Comparison of ENCODE assay signal across 31 cellular contexts in genomic region chr11:129291556-129291955, GRCh38.
DNase-seq lines count a peak whose midpoint lies in the region; ATAC-seq and TF ChIP-seq lines count a peak whose summit lies in the region.
"Had no signal": no experiment of that assay in that cellular context is flagged by ENCODE, and none has a peak within 500 bp of the region (broad histone marks: within the 10 kb centered on the region; RNA-seq: fewer than 3 reads in every experiment).

No MANE protein-coding gene starts in this region.

- H3K4me3 ChIP-seq in GM23338 (no peak overlapping the region), upper lobe of right lung (no peak overlapping the region)
- H3K4me3 ChIP-seq: adrenal gland, HAP-1, heart right ventricle, left lung, right atrium auricular region, SJCRH30, spleen had no signal

- DNase-seq in GM23338 (ENCODE audit: low spot score), result no peak
- DNase-seq in cerebellum (ENCODE audit: low spot score), result peak; percentile 21
- DNase-seq in islet precursor cell, result peak; percentile 92
- peak; percentile 95 for DNase-seq in pons (ENCODE audit: low spot score)
- no peak for DNase-seq in upper lobe of right lung
- DNase-seq in activated CD4-positive, alpha-beta T cell treated with anti-CD3 and anti-CD28 coated beads, Interleukin-2, amount 10 ng/mL, durations not matched to agents 24 days and 14 days, result no peak
- no peak for DNase-seq in NCI-H146 (lab: John Stamatoyannopoulos, UW)
- DNase-seq: activated CD4-positive, alpha-beta T cell treated with anti-CD3 and anti-CD28 coated beads for 1 hour; activated naive CD4-positive, alpha-beta T cell; activated T-cell treated with anti-CD3 and anti-CD28 coated beads, Interleukin-2, amount 50 U/mL, for 4 hours; adrenal gland; BE2C; DMS79; heart right ventricle; Kasumi-1; left lung; NCI-H1694 treated with DMSO at 0.1 percent for 48 hours; NCI-H2171; NCI-H510A treated with DMSO at 0.1 percent for 48 hours; NK-92 treated with Interleukin-12 subunit alpha and Interleukin-12 subunit beta, amount 100 ng/mL, for 24 hours; SJCRH30; spleen; stimulated activated CD4-positive, alpha-beta T cell treated with anti-CD3 and anti-CD28 coated beads, Interleukin-4, amount 100 ng/mL, for 1 hour; T-helper 1 cell had no signal

- no peaks in the 10 kb centered on the region for H3F3A ChIP-seq in GM23338 (replicated peaks; ENCODE audit: low read depth)

- no peaks in the 10 kb centered on the region for H3K79me2 ChIP-seq in GM23338 (replicated peaks; ENCODE audit: insufficient read depth)

- ATAC-seq in GM23338 (peak; percentile 88), HG03565 (IDR thresholded peaks at IDR 0.05; ENCODE audit: unreplicated experiment) (no peak), upper lobe of right lung (no peak)
- ATAC-seq: activated T-cell treated with anti-CD3 and anti-CD28 coated beads, Interleukin-2, amount 50 U/mL, for 4 hours; heart right ventricle; left lung; Panc1; stimulated activated memory B cell treated with anti-CD40 and anti-IgM and Interleukin-4, amounts not matched to agents 10 μg/mL and 1 μg/mL and 100 μg/mL, for 72 hours had no signal

- no peak overlapping the region for H3K4me3 Mint-ChIP-seq in GM23338
- no peak overlapping the region for H3K4me3 Mint-ChIP-seq in activated CD4-positive, alpha-beta T cell treated with anti-CD3 and anti-CD28 coated beads, Interleukin-2, amount 10 ng/mL, durations not matched to agents 24 days and 14 days
- H3K4me3 Mint-ChIP-seq: activated T-cell treated with anti-CD3 and anti-CD28 coated beads, Interleukin-2, amount 50 U/mL, for 4 hours; stimulated activated memory B cell treated with anti-CD40 and anti-IgM and Interleukin-4, amounts not matched to agents 10 μg/mL and 1 μg/mL and 100 μg/mL, for 72 hours had no signal

- H3K4me1 ChIP-seq in GM23338 (ENCODE audit: insufficient read depth), result peaks cover 21% of the 10 kb centered on the region
- no peaks in the 10 kb centered on the region for H3K4me1 ChIP-seq in upper lobe of right lung
- H3K4me1 ChIP-seq: adrenal gland, BE2C, left lung, SJCRH30 had no signal

- no peaks in the 10 kb centered on the region for H3K36me3 ChIP-seq in GM23338 (ENCODE audit: insufficient read depth)
- H3K36me3 ChIP-seq in upper lobe of right lung, result no peaks in the 10 kb centered on the region
- H3K36me3 ChIP-seq: adrenal gland, BE2C, HAP-1, heart right ventricle, left lung, right atrium auricular region, SJCRH30, spleen had no signal

- no peaks in the 10 kb centered on the region for H3K9me3 Mint-ChIP-seq in GM23338
- H3K9me3 Mint-ChIP-seq in activated CD4-positive, alpha-beta T cell treated with anti-CD3 and anti-CD28 coated beads, Interleukin-2, amount 10 ng/mL, durations not matched to agents 24 days and 14 days, result no peaks in the 10 kb centered on the region
- H3K9me3 Mint-ChIP-seq: activated T-cell treated with anti-CD3 and anti-CD28 coated beads, Interleukin-2, amount 50 U/mL, for 4 hours; stimulated activated memory B cell treated with anti-CD40 and anti-IgM and Interleukin-4, amounts not matched to agents 10 μg/mL and 1 μg/mL and 100 μg/mL, for 72 hours had no signal

- no peaks in the 10 kb centered on the region for H4K20me1 ChIP-seq in GM23338 (replicated peaks; ENCODE audit: insufficient read depth)

- H3K4me2 ChIP-seq in GM23338, result no peak overlapping the region

- no peak overlapping the region for H3K27ac ChIP-seq in GM23338 (ENCODE audit: low read depth)
- no peak overlapping the region for H3K27ac ChIP-seq in upper lobe of right lung
- H3K27ac ChIP-seq: adrenal gland, epithelial cell of prostate, heart right ventricle, HL-60, left lung, right atrium auricular region, SJCRH30, spleen had no signal

- no peaks in the 10 kb centered on the region for H3K9me3 ChIP-seq in upper lobe of right lung
- H3K9me3 ChIP-seq: adrenal gland, BE2C, HAP-1, heart right ventricle, left lung, right atrium auricular region, SJCRH30, spleen had no signal

- peaks cover 22% of the 10 kb centered on the region for H3K4me1 Mint-ChIP-seq in GM23338
- no peaks in the 10 kb centered on the region for H3K4me1 Mint-ChIP-seq in activated CD4-positive, alpha-beta T cell treated with anti-CD3 and anti-CD28 coated beads, Interleukin-2, amount 10 ng/mL, durations not matched to agents 24 days and 14 days
- H3K4me1 Mint-ChIP-seq: stimulated activated memory B cell treated with anti-CD40 and anti-IgM and Interleukin-4, amounts not matched to agents 10 μg/mL and 1 μg/mL and 100 μg/mL, for 72 hours had no signal

- TF ChIP-seq CTCF in GM23338 (conservative IDR thresholded peaks at IDR 0.05; ENCODE audit: low read depth in 2 of 2), result no peak
- TF ChIP-seq CTCF in upper lobe of right lung (IDR thresholded peaks at IDR 0.05), result no peak

- H3K27ac Mint-ChIP-seq in GM23338, result no peak overlapping the region
- H3K27ac Mint-ChIP-seq in activated CD4-positive, alpha-beta T cell treated with anti-CD3 and anti-CD28 coated beads, Interleukin-2, amount 10 ng/mL, durations not matched to agents 24 days and 14 days, result no peak overlapping the region
- H3K27ac Mint-ChIP-seq: stimulated activated memory B cell treated with anti-CD40 and anti-IgM and Interleukin-4, amounts not matched to agents 10 μg/mL and 1 μg/mL and 100 μg/mL, for 72 hours had no signal

- H3K27me3 ChIP-seq in GM23338 (ENCODE audit: insufficient read depth) (no peaks in the 10 kb centered on the region), upper lobe of right lung (no peaks in the 10 kb centered on the region)
- H3K27me3 ChIP-seq: adrenal gland, BE2C, right atrium auricular region, SJCRH30 had no signal

- H3K36me3 Mint-ChIP-seq in GM23338 (ENCODE audit: low read depth), result no peaks in the 10 kb centered on the region
- H3K36me3 Mint-ChIP-seq in activated CD4-positive, alpha-beta T cell treated with anti-CD3 and anti-CD28 coated beads, Interleukin-2, amount 10 ng/mL, durations not matched to agents 24 days and 14 days (ENCODE audit: low read depth), result no peaks in the 10 kb centered on the region
- H3K36me3 Mint-ChIP-seq: stimulated activated memory B cell treated with anti-CD40 and anti-IgM and Interleukin-4, amounts not matched to agents 10 μg/mL and 1 μg/mL and 100 μg/mL, for 72 hours had no signal

- H3K9me2 ChIP-seq in GM23338 (ENCODE audit: insufficient read depth), result no peaks in the 10 kb centered on the region

- H2AFZ ChIP-seq in GM23338, result peak overlapping the region; percentile 78

- intact Hi-C loops in upper lobe of right lung (cut with DNase I), result no loop called here
- intact Hi-C loops in activated CD4-positive, alpha-beta T cell treated with anti-CD3 and anti-CD28 coated beads, Interleukin-2, amount 10 ng/mL, durations not matched to agents 24 days and 14 days (cut with micrococcal nuclease), result no loop called here

- H3K27me3 Mint-ChIP-seq in GM23338 (ENCODE audit: insufficient read depth, low read depth, poor library complexity), result peaks cover 4% of the 10 kb centered on the region
- peaks cover 23% of the 10 kb centered on the region for H3K27me3 Mint-ChIP-seq in activated CD4-positive, alpha-beta T cell treated with anti-CD3 and anti-CD28 coated beads, Interleukin-2, amount 10 ng/mL, durations not matched to agents 24 days and 14 days

TF ChIP-seq in GM23338, 12 proteins besides CTCF, POLR2A, EP300 and RAD21:
- no peak for TF ChIP-seq EZH2 (IDR thresholded peaks at IDR 0.05; ENCODE audit: low read depth, unreplicated experiment)
- TF ChIP-seq ZNF331 (CRISPR knock-in tag; IDR thresholded peaks at IDR 0.05; ENCODE audit: low read depth), result no peak
- no peak for TF ChIP-seq STAT1 (IDR thresholded peaks at IDR 0.05; ENCODE audit: unreplicated experiment)

Comparison
In these comparisons a context has a peak if more than half of its experiments do, and no peak if none do; other contexts are left out.
1. DNase-seq: peak in cerebellum (single experiment), islet precursor cell (single experiment) and pons (single experiment); none in GM23338 (single experiment), upper lobe of right lung (single experiment), activated CD4-positive, alpha-beta T cell treated with anti-CD3 and anti-CD28 coated beads, Interleukin-2, amount 10 ng/mL, durations not matched to agents 24 days and 14 days (single experiment) and NCI-H146 (single experiment).